In the genomic region with DNA sequence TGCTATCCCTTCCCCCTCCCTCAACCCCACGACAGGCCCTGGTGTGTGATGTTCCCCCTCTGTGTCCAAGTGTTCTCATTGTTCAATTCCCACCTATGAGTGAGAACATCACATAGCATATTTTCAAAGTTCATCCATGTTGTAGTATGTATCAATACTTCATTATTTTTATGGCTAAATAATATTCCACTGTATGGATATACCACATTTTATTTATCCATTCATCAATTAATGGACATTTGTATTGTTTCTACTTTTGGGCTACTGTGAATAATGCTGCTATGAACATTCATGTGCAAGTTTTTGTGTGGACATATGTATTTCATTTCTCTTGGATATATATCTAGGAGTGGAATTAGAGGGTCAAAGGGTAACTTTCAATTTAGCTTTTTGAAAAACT, we compare ENCODE assay signal across 37 cellular contexts.
"Had no signal": no experiment of that assay in that cellular context is flagged by ENCODE, and none has a peak within 500 bp of the region (broad histone marks: within the 10 kb centered on the region; RNA-seq: fewer than 3 reads in every experiment).

No MANE protein-coding gene starts in this region.

- H3K36me3 Mint-ChIP-seq: activated CD4-positive, alpha-beta memory T cell treated with anti-CD3 and anti-CD28 coated beads for 36 hours; activated naive CD4-positive, alpha-beta T cell treated with anti-CD3 and anti-CD28 coated beads, Interleukin-2, amount 50 U/mL, for 72 hours; activated naive CD8-positive, alpha-beta T cell treated with anti-CD3 and anti-CD28 coated beads for 36 hours had no signal

- H3K27me3 Mint-ChIP-seq: activated CD4-positive, alpha-beta memory T cell treated with anti-CD3 and anti-CD28 coated beads for 36 hours; activated CD4-positive, alpha-beta T cell treated with anti-CD3 and anti-CD28 coated beads for 36 hours; activated CD8-positive, alpha-beta T cell treated with anti-CD3 and anti-CD28 coated beads for 36 hours; activated naive CD8-positive, alpha-beta T cell treated with anti-CD3 and anti-CD28 coated beads for 36 hours; activated T-helper 17 cell treated with anti-CD3 and anti-CD28 coated beads, Interleukin-2, amount 50 U/mL, for 72 hours; central memory CD8-positive, alpha-beta T cell had no signal

- H3K4me3 ChIP-seq: adrenal gland, cardiac muscle cell had no signal

- H3K27ac ChIP-seq: adrenal gland, cardiac muscle cell, VCaP had no signal

- H3K36me3 ChIP-seq: adrenal gland, cardiac muscle cell had no signal

- H3K27ac Mint-ChIP-seq: activated B cell treated with CpG ODN at 0.5 μM for 24 hours; activated CD4-positive, alpha-beta memory T cell treated with anti-CD3 and anti-CD28 coated beads for 36 hours; activated CD4-positive, alpha-beta T cell treated with anti-CD3 and anti-CD28 coated beads for 36 hours; activated CD8-positive, alpha-beta T cell treated with anti-CD3 and anti-CD28 coated beads for 36 hours; activated naive CD4-positive, alpha-beta T cell treated with anti-CD3 and anti-CD28 coated beads for 36 hours; activated naive CD4-positive, alpha-beta T cell treated with anti-CD3 and anti-CD28 coated beads, Interleukin-2, amount 50 U/mL, for 72 hours; activated naive CD8-positive, alpha-beta T cell treated with anti-CD3 and anti-CD28 coated beads for 36 hours; activated T-helper 1 cell treated with anti-CD3 and anti-CD28 coated beads, Interleukin-12 subunit alpha, Interleukin-12 subunit beta, Interleukin-2, Interleukin-4 antibody, amounts not matched to agents 30 ng/mL and 10 ng/mL and 1 ng/mL, durations not matched to agents 14 hours and 24 hours and 36 hours; activated T-helper 17 cell treated with anti-CD3 and anti-CD28 coated beads, Interleukin-2, amount 50 U/mL, for 72 hours; brain; T-helper 1 cell treated with Interleukin-12 subunit alpha and Interleukin-12 subunit beta and Interleukin-4 antibody, amounts not matched to agents 30 μg/mL and 1 μg/mL, for 36 hours; T-helper 2 cell treated with Interferon-gamma antibody and Interleukin-4, amounts not matched to agents 5 μg/mL and 100 μg/mL, for 36 hours had no signal

- DNase-seq: activated B cell treated with CpG ODN at 0.5 μM for 24 hours; activated CD4-positive, alpha-beta memory T cell treated with anti-CD3 and anti-CD28 coated beads for 36 hours; activated CD4-positive, alpha-beta T cell treated with anti-CD3 and anti-CD28 coated beads for 36 hours; activated CD4-positive, alpha-beta T cell treated with anti-CD3 and anti-CD28 coated beads for 48 hours; activated CD4-positive, alpha-beta T cell treated with anti-CD3 and anti-CD28 coated beads, Interleukin-2, amount 50 U/mL, for 1 hour; activated CD4-positive, alpha-beta T cell treated with anti-CD3 and anti-CD28 coated beads, Interleukin-2, amount 50 U/mL, for 4 hours; activated CD4-positive, CD25-positive, alpha-beta regulatory T cell treated with anti-CD3 and anti-CD28 coated beads, Interleukin-2, amount 50 U/mL, for 72 hours; activated CD8-positive, alpha-beta memory T cell treated with anti-CD3 and anti-CD28 coated beads, Interleukin-2, amount 50 U/mL, for 4 hours; activated CD8-positive, alpha-beta T cell treated with anti-CD3 and anti-CD28 coated beads for 36 hours; activated effector memory CD4-positive, alpha-beta T cell treated with anti-CD3 and anti-CD28 coated beads, Interleukin-2, amount 50 U/mL, for 16 hours; activated gamma-delta T cell treated with Interleukin-2 at 50 U/mL for 16 hours; activated naive CD4-positive, alpha-beta T cell; activated naive CD4-positive, alpha-beta T cell treated with anti-CD3 and anti-CD28 coated beads for 36 hours; activated naive CD4-positive, alpha-beta T cell treated with anti-CD3 and anti-CD28 coated beads, Interleukin-2, amount 50 U/mL, for 16 hours; activated naive CD8-positive, alpha-beta T cell treated with anti-CD3 and anti-CD28 coated beads for 36 hours; activated T-cell treated with anti-CD3 and anti-CD28 coated beads for 4 hours; activated T-cell treated with anti-CD3 and anti-CD28 coated beads, Interleukin-2, amount 50 U/mL, for 1 hour; activated T-cell treated with anti-CD3 and anti-CD28 coated beads, Interleukin-2, amount 50 U/mL, for 4 hours; activated T-cell treated with anti-CD3 and anti-CD28 coated beads, Interleukin-2, amount 50 U/mL, for 72 hours; adrenal gland; amniotic stem cell; aorta; caudate nucleus; cerebellar nuclear complex; T-helper 2 cell; T-helper 9 cell had no signal

- H3K9me3 ChIP-seq: adrenal gland had no signal

- H3K4me1 Mint-ChIP-seq: activated B cell treated with CpG ODN at 0.5 μM for 24 hours; activated CD4-positive, alpha-beta T cell treated with anti-CD3 and anti-CD28 coated beads for 36 hours; activated naive CD8-positive, alpha-beta T cell treated with anti-CD3 and anti-CD28 coated beads for 36 hours; activated T-helper 17 cell treated with anti-CD3 and anti-CD28 coated beads, Interleukin-2, amount 50 U/mL, for 72 hours; brain; central memory CD8-positive, alpha-beta T cell had no signal

- H3K4me1 ChIP-seq: adrenal gland had no signal

- FAIRE-seq: bronchial epithelial cell, TTC549 had no signal

- H3K9me3 Mint-ChIP-seq: activated naive CD4-positive, alpha-beta T cell treated with anti-CD3 and anti-CD28 coated beads for 36 hours; activated naive CD4-positive, alpha-beta T cell treated with anti-CD3 and anti-CD28 coated beads, Interleukin-2, amount 50 U/mL, for 72 hours; activated naive CD8-positive, alpha-beta T cell treated with anti-CD3 and anti-CD28 coated beads for 36 hours; activated T-cell treated with anti-CD3 and anti-CD28 coated beads, Interleukin-2, amount 50 U/mL, for 4 hours; activated T-cell treated with anti-CD3 and anti-CD28 coated beads, Interleukin-2, amount 50 U/mL, for 72 hours; activated T-helper 1 cell treated with anti-CD3 and anti-CD28 coated beads, Interleukin-12 subunit alpha, Interleukin-12 subunit beta, Interleukin-2, Interleukin-4 antibody, amounts not matched to agents 30 ng/mL and 10 ng/mL and 1 ng/mL, durations not matched to agents 14 hours and 24 hours and 36 hours; activated T-helper 17 cell treated with anti-CD3 and anti-CD28 coated beads, Interleukin-2, amount 50 U/mL, for 72 hours; central memory CD8-positive, alpha-beta T cell; T-helper 2 cell treated with Interferon-gamma antibody and Interleukin-4, amounts not matched to agents 5 μg/mL and 100 μg/mL, for 36 hours had no signal

- H3K4me3 Mint-ChIP-seq: activated B cell treated with CpG ODN at 0.5 μM for 24 hours; activated CD4-positive, alpha-beta memory T cell treated with anti-CD3 and anti-CD28 coated beads for 36 hours; activated CD4-positive, alpha-beta T cell treated with anti-CD3 and anti-CD28 coated beads for 36 hours; activated CD8-positive, alpha-beta T cell treated with anti-CD3 and anti-CD28 coated beads for 36 hours; activated naive CD4-positive, alpha-beta T cell treated with anti-CD3 and anti-CD28 coated beads for 36 hours; activated naive CD8-positive, alpha-beta T cell treated with anti-CD3 and anti-CD28 coated beads for 36 hours; activated T-cell treated with anti-CD3 and anti-CD28 coated beads, Interleukin-2, amount 50 U/mL, for 4 hours; activated T-cell treated with anti-CD3 and anti-CD28 coated beads, Interleukin-2, amount 50 U/mL, for 72 hours; activated T-helper 1 cell treated with anti-CD3 and anti-CD28 coated beads, Interleukin-12 subunit alpha, Interleukin-12 subunit beta, Interleukin-2, Interleukin-4 antibody, amounts not matched to agents 30 ng/mL and 10 ng/mL and 1 ng/mL, durations not matched to agents 14 hours and 24 hours and 36 hours; activated T-helper 17 cell treated with anti-CD3 and anti-CD28 coated beads, Interleukin-2, amount 50 U/mL, for 72 hours; brain; central memory CD8-positive, alpha-beta T cell; T-helper 1 cell treated with Interleukin-12 subunit alpha and Interleukin-12 subunit beta and Interleukin-4 antibody, amounts not matched to agents 30 μg/mL and 1 μg/mL, for 36 hours; T-helper 2 cell treated with Interferon-gamma antibody and Interleukin-4, amounts not matched to agents 5 μg/mL and 100 μg/mL, for 36 hours had no signal
